2 cellular contexts compared by ENCODE assay signal in the genomic region with DNA sequence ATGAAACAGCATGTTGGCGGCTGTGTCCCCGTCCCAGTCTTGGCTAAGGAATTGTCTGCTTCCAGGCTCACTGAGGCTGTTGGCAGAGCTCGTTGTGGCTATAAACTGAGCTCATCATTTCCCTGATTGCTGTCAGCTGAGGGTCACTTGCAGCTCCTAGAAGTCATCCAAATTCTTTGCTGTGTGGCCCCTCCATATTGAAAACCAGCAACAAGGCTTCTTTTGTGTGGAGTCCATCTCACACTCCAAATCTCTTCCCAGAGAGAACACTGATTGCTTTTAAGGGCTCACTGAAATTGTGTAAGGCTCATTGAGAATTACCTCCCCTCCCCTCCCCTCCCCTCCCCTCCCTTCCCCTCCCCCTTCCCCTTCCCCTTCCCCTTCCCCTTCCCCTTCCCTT.
TF ChIP-seq lines count a peak whose summit lies in the region.

No MANE protein-coding gene starts in this region.

TF ChIP-seq in HepG2, 621 proteins besides CTCF, POLR2A, EP300 and RAD21:
- TF ChIP-seq KLF12 (CRISPR knock-in tag; IDR thresholded peaks at IDR 0.05; ENCODE audit: borderline replicate concordance) (no peak), MIXL1 (CRISPR knock-in tag; IDR thresholded peaks at IDR 0.05) (no peak), HNRNPK (IDR thresholded peaks at IDR 0.05; ENCODE audit: low read depth, low read length, poor library complexity, severe bottlenecking) (peak; percentile 96), PCBP2 (optimal IDR thresholded peaks at IDR 0.05; ENCODE audit: low read depth, low read length, poor library complexity, severe bottlenecking) (peak; percentile 89), POGK (CRISPR knock-in tag; conservative IDR thresholded peaks at IDR 0.05) (no peak), FOXK1 (CRISPR knock-in tag; IDR thresholded peaks at IDR 0.05; ENCODE audit: borderline replicate concordance, low read depth) (no peak), PCBP1 (IDR thresholded peaks at IDR 0.05; ENCODE audit: borderline replicate concordance, low read depth, low read length) (peak; percentile 83; the same call in 1 of the 2 replicates)

TF ChIP-seq in K562, 482 proteins besides CTCF, POLR2A, EP300 and RAD21:
- no peak for TF ChIP-seq CHD2 (IDR thresholded peaks at IDR 0.05; ENCODE audit: low read depth, low read length)
- TF ChIP-seq PCBP1 (IDR thresholded peaks at IDR 0.05; ENCODE audit: low read depth, low read length, poor library complexity, severe bottlenecking), result peak; percentile 75
